In genomic region chr4:146458594-146458993, GRCh38 we compare ENCODE assay signal across 10 cellular contexts.
DNase-seq lines count a peak whose midpoint lies in the region; ATAC-seq and TF ChIP-seq lines count a peak whose summit lies in the region.
"Had no signal": no experiment of that assay in that cellular context is flagged by ENCODE, and none has a peak within 500 bp of the region (broad histone marks: within the 10 kb centered on the region; RNA-seq: fewer than 3 reads in every experiment).

No MANE protein-coding gene starts in this region.

- ATAC-seq in GM18861 (IDR thresholded peaks at IDR 0.05; ENCODE audit: unreplicated experiment) = peak; percentile 86
- peak; percentile 78 for ATAC-seq in GM21528 (IDR thresholded peaks at IDR 0.05; ENCODE audit: low FRiP score, unreplicated experiment)
- peak; percentile 81 for ATAC-seq in HG03457 (IDR thresholded peaks at IDR 0.05; ENCODE audit: unreplicated experiment)

- H3K9me3 ChIP-seq in endodermal cell (ENCODE audit: control insufficient read depth, low read length) = no peaks in the 10 kb centered on the region

- H3K9me3 Mint-ChIP-seq in endodermal cell = no peaks in the 10 kb centered on the region

- H3K27me3 Mint-ChIP-seq in endodermal cell (ENCODE audit: insufficient read depth) = no peaks in the 10 kb centered on the region

- DNase-seq in endodermal cell = no peak
- no peak for DNase-seq in HK-2 (ENCODE audit: unreplicated experiment)
- no peak for DNase-seq in NCI-H1436 treated with DMSO at 0.1 percent for 48 hours (lab: John Stamatoyannopoulos, UW)
- DNase-seq in DMS 273 treated with DMSO at 0.1 percent for 48 hours (lab: John Stamatoyannopoulos, UW) = no peak
- DNase-seq in NCI-H748 (lab: John Stamatoyannopoulos, UW; ENCODE audit: unreplicated experiment) = no peak
- DNase-seq: activated CD4-positive, alpha-beta T cell treated with anti-CD3 and anti-CD28 coated beads, Interleukin-2, amount 50 U/mL, for 4 hours; NCI-H1436 had no signal

- no peaks in the 10 kb centered on the region for H3K4me1 ChIP-seq in endodermal cell (ENCODE audit: control insufficient read depth, insufficient read depth, low read length)

- no peak overlapping the region for H3K9ac ChIP-seq in endodermal cell (ENCODE audit: extremely low read depth, low read length, poor library complexity, severe bottlenecking)

- 100% methylated on average over 1 of the region's 1 CpG for WGBS in endodermal cell (ENCODE audit: insufficient coverage in 1 of 2, insufficient read length in 1 of 2), 2 experiments

- no peaks in the 10 kb centered on the region for H3K27me3 ChIP-seq in endodermal cell (ENCODE audit: control insufficient read depth, insufficient read depth, low read length, poor library complexity, severe bottlenecking)

- H3K36me3 ChIP-seq in endodermal cell (ENCODE audit: control insufficient read depth, insufficient read depth, low read length) = no peaks in the 10 kb centered on the region

- H3K36me3 Mint-ChIP-seq in endodermal cell (ENCODE audit: low read depth) = no peaks in the 10 kb centered on the region

- H3K27ac Mint-ChIP-seq in endodermal cell = peak overlapping the region; percentile 27

- H3K4me1 Mint-ChIP-seq in endodermal cell = no peaks in the 10 kb centered on the region

- H3K4me3 Mint-ChIP-seq in endodermal cell = no peak overlapping the region

- no peak overlapping the region for H3K27ac ChIP-seq in endodermal cell (ENCODE audit: low read depth, low read length)

- H3K4me3 ChIP-seq in endodermal cell (ENCODE audit: low read length) = no peak overlapping the region

- TF ChIP-seq CTCF in endodermal cell (conservative IDR thresholded peaks at IDR 0.05) = no peak
